Comparison of ENCODE assay signal across 1 cellular context in the genomic region with DNA sequence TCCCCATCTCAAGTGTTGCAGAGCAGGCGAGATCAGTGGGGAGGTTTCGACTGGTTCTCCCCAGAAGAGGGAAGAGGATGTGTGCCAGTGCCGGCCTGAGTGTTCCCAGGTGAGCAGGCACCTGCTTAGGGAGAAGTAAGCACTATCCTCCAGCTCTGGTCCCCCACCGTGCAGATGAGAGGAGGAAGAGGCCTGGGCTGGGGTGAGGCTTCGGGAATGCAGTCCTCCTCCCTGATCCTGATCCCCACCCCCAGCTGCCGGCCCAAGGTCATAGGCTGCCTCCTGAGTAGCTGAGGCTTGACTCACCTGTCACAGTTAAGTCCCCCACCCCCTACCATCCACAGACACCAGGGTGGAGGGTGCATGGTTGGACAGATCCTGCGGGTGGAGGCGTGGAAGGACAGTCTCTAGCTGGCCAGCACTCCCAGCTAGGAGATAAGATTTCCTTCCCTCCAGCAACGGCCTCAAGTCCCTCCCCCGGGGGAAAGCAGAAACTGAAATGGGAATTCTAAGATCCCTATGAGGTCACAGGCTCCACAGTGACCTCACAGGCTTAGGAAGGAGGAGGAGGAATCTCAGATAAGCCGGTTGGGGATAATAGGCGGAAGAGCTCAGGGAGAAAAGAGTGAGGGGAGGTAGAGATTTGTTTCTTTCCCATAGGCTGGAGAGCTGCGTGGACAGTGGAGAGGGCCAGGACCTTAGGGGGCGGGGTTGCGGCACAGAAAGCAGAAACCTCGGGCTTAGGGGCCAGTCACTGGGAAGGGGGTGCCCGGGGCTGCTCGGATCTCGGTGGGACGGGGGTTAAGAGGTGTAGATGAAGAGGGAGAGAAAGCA.
A peak's percentile ranks its signal among the peaks of the same experiment; 100 is the strongest.
TF ChIP-seq lines count a peak whose summit lies in the region.

No MANE protein-coding gene starts in this region.

TF ChIP-seq in HepG2, 621 proteins besides CTCF, POLR2A, EP300 and RAD21 (continued from another document):
- TF ChIP-seq, protein P1, sequence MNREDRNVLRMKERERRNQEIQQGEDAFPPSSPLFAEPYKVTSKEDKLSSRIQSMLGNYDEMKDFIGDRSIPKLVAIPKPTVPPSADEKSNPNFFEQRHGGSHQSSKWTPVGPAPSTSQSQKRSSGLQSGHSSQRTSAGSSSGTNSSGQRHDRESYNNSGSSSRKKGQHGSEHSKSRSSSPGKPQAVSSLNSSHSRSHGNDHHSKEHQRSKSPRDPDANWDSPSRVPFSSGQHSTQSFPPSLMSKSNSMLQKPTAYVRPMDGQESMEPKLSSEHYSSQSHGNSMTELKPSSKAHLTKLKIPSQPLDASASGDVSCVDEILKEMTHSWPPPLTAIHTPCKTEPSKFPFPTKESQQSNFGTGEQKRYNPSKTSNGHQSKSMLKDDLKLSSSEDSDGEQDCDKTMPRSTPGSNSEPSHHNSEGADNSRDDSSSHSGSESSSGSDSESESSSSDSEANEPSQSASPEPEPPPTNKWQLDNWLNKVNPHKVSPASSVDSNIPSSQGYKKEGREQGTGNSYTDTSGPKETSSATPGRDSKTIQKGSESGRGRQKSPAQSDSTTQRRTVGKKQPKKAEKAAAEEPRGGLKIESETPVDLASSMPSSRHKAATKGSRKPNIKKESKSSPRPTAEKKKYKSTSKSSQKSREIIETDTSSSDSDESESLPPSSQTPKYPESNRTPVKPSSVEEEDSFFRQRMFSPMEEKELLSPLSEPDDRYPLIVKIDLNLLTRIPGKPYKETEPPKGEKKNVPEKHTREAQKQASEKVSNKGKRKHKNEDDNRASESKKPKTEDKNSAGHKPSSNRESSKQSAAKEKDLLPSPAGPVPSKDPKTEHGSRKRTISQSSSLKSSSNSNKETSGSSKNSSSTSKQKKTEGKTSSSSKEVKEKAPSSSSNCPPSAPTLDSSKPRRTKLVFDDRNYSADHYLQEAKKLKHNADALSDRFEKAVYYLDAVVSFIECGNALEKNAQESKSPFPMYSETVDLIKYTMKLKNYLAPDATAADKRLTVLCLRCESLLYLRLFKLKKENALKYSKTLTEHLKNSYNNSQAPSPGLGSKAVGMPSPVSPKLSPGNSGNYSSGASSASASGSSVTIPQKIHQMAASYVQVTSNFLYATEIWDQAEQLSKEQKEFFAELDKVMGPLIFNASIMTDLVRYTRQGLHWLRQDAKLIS (CRISPR knock-in tag; IDR thresholded peaks at IDR 0.05) = no peak
- TF ChIP-seq SYNCRIP (IDR thresholded peaks at IDR 0.05; ENCODE audit: insufficient read depth, low read depth, low read length) = no peak
- TF ChIP-seq ZNF703 (CRISPR knock-in tag; IDR thresholded peaks at IDR 0.05; ENCODE audit: borderline replicate concordance) = no peak
- no peak for TF ChIP-seq ZNF329 (CRISPR knock-in tag; IDR thresholded peaks at IDR 0.05; ENCODE audit: low read depth)
- no peak for TF ChIP-seq GABPB1 (CRISPR knock-in tag; IDR thresholded peaks at IDR 0.05)
- no peak for TF ChIP-seq CENPT (CRISPR knock-in tag; IDR thresholded peaks at IDR 0.05; ENCODE audit: low read depth)
- no peak for TF ChIP-seq SUZ12 (IDR thresholded peaks at IDR 0.05; ENCODE audit: low read depth, low read length)
- no peak for TF ChIP-seq ARNTL (CRISPR knock-in tag; IDR thresholded peaks at IDR 0.05)
- TF ChIP-seq SAP130 (CRISPR knock-in tag; IDR thresholded peaks at IDR 0.05; ENCODE audit: low read depth) = peak; percentile 49
- TF ChIP-seq, protein P2, sequence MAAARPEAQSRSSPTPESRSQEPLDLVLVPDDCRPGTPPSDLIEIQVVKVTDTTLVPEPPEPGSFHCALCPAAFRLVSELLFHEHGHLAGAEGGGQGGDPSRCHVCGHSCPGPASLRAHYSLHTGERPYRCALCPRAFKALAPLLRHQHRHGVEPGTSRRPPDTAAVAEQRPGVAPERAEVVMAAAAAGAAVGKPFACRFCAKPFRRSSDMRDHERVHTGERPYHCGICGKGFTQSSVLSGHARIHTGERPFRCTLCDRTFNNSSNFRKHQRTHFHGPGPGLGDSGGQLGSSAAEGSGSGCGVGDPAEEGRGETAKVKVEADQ (CRISPR knock-in tag; IDR thresholded peaks at IDR 0.05; ENCODE audit: borderline replicate concordance) = no peak
- TF ChIP-seq CREB1 (IDR thresholded peaks at IDR 0.05) = peak; percentile 62
- TF ChIP-seq CREB1 (CRISPR knock-in tag; IDR thresholded peaks at IDR 0.05) = no peak
- no peak for TF ChIP-seq JUN (CRISPR knock-in tag; IDR thresholded peaks at IDR 0.05)
